19 cellular contexts compared by ENCODE assay signal in the genomic region with DNA sequence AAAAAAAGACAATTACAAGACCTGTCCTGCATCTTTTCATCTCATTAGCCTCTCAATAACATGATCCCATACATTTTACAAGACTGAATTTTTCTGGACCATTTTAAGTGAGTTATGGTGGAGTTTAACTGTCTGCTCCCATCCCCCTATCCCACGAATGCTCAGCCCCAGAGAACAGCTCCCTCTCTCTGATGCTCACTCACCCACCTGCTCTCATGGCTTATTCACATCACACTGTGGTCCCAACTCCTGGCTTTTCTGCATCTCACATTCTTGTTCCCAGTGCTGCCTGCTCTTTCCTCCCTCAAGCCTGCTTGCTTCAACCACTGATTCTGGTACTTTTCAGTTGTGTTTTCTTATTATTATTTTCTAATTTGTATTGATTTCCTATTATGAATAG. TPM values are rescaled to one million over a fixed set of nuclear protein-coding genes. Genes with fewer than 3 reads are reported as not detected.
DNase-seq lines count a peak whose midpoint lies in the region; ATAC-seq, FAIRE-seq and TF ChIP-seq lines count a peak whose summit lies in the region.
"Had no signal": no experiment of that assay in that cellular context is flagged by ENCODE, and none has a peak within 500 bp of the region (broad histone marks: within the 10 kb centered on the region; RNA-seq: fewer than 3 reads in every experiment).

No MANE protein-coding gene starts in this region.

- H3K36me3 ChIP-seq in K562 (ENCODE audit: control insufficient read depth, insufficient read depth, low read length) (no peaks in the 10 kb centered on the region), breast epithelium (no peaks in the 10 kb centered on the region)
- H3K36me3 ChIP-seq: upper lobe of right lung had no signal

- no peak for TF ChIP-seq EP300 in K562 (IDR thresholded peaks at IDR 0.05; ENCODE audit: low read length)

- no peak for ATAC-seq in stimulated activated naive CD8-positive, alpha-beta T cell treated with anti-CD3 and anti-CD28 coated beads, Interleukin-15, Interleukin-2, amounts not matched to agents 100 U/mL and 50 U/mL, for 24 hours
- ATAC-seq in K562 = no peak
- ATAC-seq: A549 had no signal

- peaks cover 17% of the 10 kb centered on the region for H3K27me3 Mint-ChIP-seq in T-helper 2 cell treated with Interferon-gamma antibody and Interleukin-4, amounts not matched to agents 5 μg/mL and 100 μg/mL, for 36 hours (ENCODE audit: low read depth)
- H3K27me3 Mint-ChIP-seq in stimulated activated naive CD8-positive, alpha-beta T cell treated with anti-CD3 and anti-CD28 coated beads, Interleukin-15, Interleukin-2, amounts not matched to agents 100 ng/mL and 50 ng/mL, for 24 hours = peaks cover 7% of the 10 kb centered on the region

- BruUV-seq in K562 (replicated peaks; lab: Mats Ljungman, UMichigan) = no TSS peak

- no peak overlapping the region for H2AFZ ChIP-seq in K562 (ENCODE audit: low read depth, low read length)

- H3K27ac ChIP-seq in K562 (ENCODE audit: extremely low read depth, low read depth, low read length) (no peak overlapping the region), breast epithelium (no peak overlapping the region)
- H3K27ac ChIP-seq: A549 had no signal

- H3K9me3 ChIP-seq in K562 (replicated peaks; ENCODE audit: control insufficient read depth, insufficient read depth, low read depth, low read length) = no peaks in the 10 kb centered on the region
- H3K9me3 ChIP-seq in breast epithelium = no peaks in the 10 kb centered on the region
- H3K9me3 ChIP-seq: A549, upper lobe of right lung had no signal

- TF ChIP-seq POLR2A in K562 (conservative IDR thresholded peaks at IDR 0.05) = no peak
- TF ChIP-seq POLR2A in breast epithelium (IDR thresholded peaks at IDR 0.05) = no peak

- H3K9me1 ChIP-seq in K562 (ENCODE audit: control insufficient read depth, insufficient read depth, low read length) = no peaks in the 10 kb centered on the region

- no peak for FAIRE-seq in K562 (lab: Jason Lieb, UNC)
- FAIRE-seq: A549, GM12892, kidney had no signal

- POLR2A ChIA-PET in K562 (lab: Yijun Ruan, JAX) = interaction anchor here (1.2 kb wide), 1 partner anchor 20 kb away, joined by 5 read pairs; no protein-coding TSS in a partner anchor

- H3K79me2 ChIP-seq in K562 (ENCODE audit: control insufficient read depth, insufficient read depth, low read length) = no peaks in the 10 kb centered on the region

- no peaks in the 10 kb centered on the region for H3K27me3 ChIP-seq in K562 (ENCODE audit: control insufficient read depth in 2 of 2, insufficient read depth in 2 of 2, low read length in 2 of 2)
- no peaks in the 10 kb centered on the region for H3K27me3 ChIP-seq in breast epithelium
- H3K27me3 ChIP-seq: upper lobe of right lung had no signal

- no peak for DNase-seq in T-helper 2 cell treated with Interferon-gamma antibody and Interleukin-4, amounts not matched to agents 5 μg/mL and 100 μg/mL, for 36 hours (ENCODE audit: low spot score)
- DNase-seq in T-helper 2 cell (no peak), K562 (ENCODE audit: extremely low read depth in 1 of 4, low spot score in 3 of 4) (no peak), breast epithelium (ENCODE audit: low spot score in 2 of 2) (no peak), DMS153 treated with DMSO at 0.1 percent for 48 hours (lab: John Stamatoyannopoulos, UW; ENCODE audit: unreplicated experiment) (no peak)
- no peak for DNase-seq in stimulated activated naive CD8-positive, alpha-beta T cell treated with anti-CD3 and anti-CD28 coated beads, Interleukin-15, Interleukin-2, amounts not matched to agents 100 U/mL and 50 U/mL, for 24 hours
- no peak for DNase-seq in activated effector memory CD4-positive, alpha-beta T cell treated with Interleukin-2 at 50 U/mL for 16 hours
- DNase-seq: activated B cell treated with CpG ODN at 0.5 μM for 24 hours; activated naive CD4-positive, alpha-beta T cell treated with anti-CD3 and anti-CD28 coated beads, Interleukin-2, amount 50 U/mL, for 16 hours; DMS 273 treated with DMSO at 0.1 percent for 48 hours; kidney; NCI-H524 treated with DMSO at 0.1 percent for 48 hours; SHP77; upper lobe of right lung had no signal

- in situ Hi-C loops in K562 (cut with MboI) = no loop called here

- no peak for TF ChIP-seq RAD21 in K562 (CRISPR knock-in tag; conservative IDR thresholded peaks at IDR 0.05 in 1 of 2, IDR thresholded peaks at IDR 0.05 in 1 of 2)

- no peak overlapping the region for H3K9ac ChIP-seq in K562 (ENCODE audit: insufficient read depth in 1 of 2, low read depth in 2 of 2, low read length in 2 of 2)

- WGBS in K562 (ENCODE audit: insufficient coverage, low coverage, missing lambda C conversion rate) = 0% methylated on average over 1 of the region's 1 CpG

- H3K4me3 Mint-ChIP-seq in T-helper 2 cell treated with Interferon-gamma antibody and Interleukin-4, amounts not matched to agents 5 μg/mL and 100 μg/mL, for 36 hours = peak overlapping the region; percentile 55
- H3K4me3 Mint-ChIP-seq in stimulated activated naive CD8-positive, alpha-beta T cell treated with anti-CD3 and anti-CD28 coated beads, Interleukin-15, Interleukin-2, amounts not matched to agents 100 ng/mL and 50 ng/mL, for 24 hours = peak overlapping the region; percentile 19
- H3K4me3 Mint-ChIP-seq: activated B cell treated with CpG ODN at 0.5 μM for 24 hours, nephron had no signal

- CTCF ChIA-PET in K562 (lab: Yijun Ruan, JAX; ENCODE audit: low intra/inter-chr PET ratio) = no interaction called here

- H3K27ac Mint-ChIP-seq in T-helper 2 cell treated with Interferon-gamma antibody and Interleukin-4, amounts not matched to agents 5 μg/mL and 100 μg/mL, for 36 hours = peak overlapping the region; percentile 60
- H3K27ac Mint-ChIP-seq in stimulated activated naive CD8-positive, alpha-beta T cell treated with anti-CD3 and anti-CD28 coated beads, Interleukin-15, Interleukin-2, amounts not matched to agents 100 ng/mL and 50 ng/mL, for 24 hours = peak overlapping the region; percentile 61
- H3K27ac Mint-ChIP-seq: activated B cell treated with CpG ODN at 0.5 μM for 24 hours, nephron had no signal

- peaks cover 11% of the 10 kb centered on the region for H3K9me3 Mint-ChIP-seq in T-helper 2 cell treated with Interferon-gamma antibody and Interleukin-4, amounts not matched to agents 5 μg/mL and 100 μg/mL, for 36 hours
- H3K9me3 Mint-ChIP-seq in stimulated activated naive CD8-positive, alpha-beta T cell treated with anti-CD3 and anti-CD28 coated beads, Interleukin-15, Interleukin-2, amounts not matched to agents 100 ng/mL and 50 ng/mL, for 24 hours = no peaks in the 10 kb centered on the region
- H3K9me3 Mint-ChIP-seq: nephron had no signal

- H3K4me2 ChIP-seq in K562 (ENCODE audit: insufficient read depth, low read length) = no peak overlapping the region
- H3K4me2 ChIP-seq: A549 had no signal

- H3K4me1 Mint-ChIP-seq in T-helper 2 cell treated with Interferon-gamma antibody and Interleukin-4, amounts not matched to agents 5 μg/mL and 100 μg/mL, for 36 hours (ENCODE audit: low read depth) = peaks cover 37% of the 10 kb centered on the region
- peaks cover 43% of the 10 kb centered on the region for H3K4me1 Mint-ChIP-seq in stimulated activated naive CD8-positive, alpha-beta T cell treated with anti-CD3 and anti-CD28 coated beads, Interleukin-15, Interleukin-2, amounts not matched to agents 100 ng/mL and 50 ng/mL, for 24 hours (ENCODE audit: low read depth)
- H3K4me1 Mint-ChIP-seq: activated B cell treated with CpG ODN at 0.5 μM for 24 hours had no signal

- H3K4me1 ChIP-seq in K562 (replicated peaks in 1 of 2; ENCODE audit: control insufficient read depth in 2 of 2, insufficient read depth in 2 of 2, low read length in 2 of 2) (peaks cover 5 to 22% of the 10 kb centered on the region in 2 experiments), breast epithelium (no peaks in the 10 kb centered on the region)

- no peaks in the 10 kb centered on the region for H4K20me1 ChIP-seq in K562 (replicated peaks; ENCODE audit: control insufficient read depth, insufficient read depth, low read length)

- intact Hi-C loops in K562 (cut with micrococcal nuclease) (no loop called here), breast epithelium (cut with DNase I; ENCODE audit: low total_unique reads) (no loop called here)

- peaks cover 8% of the 10 kb centered on the region for H3K36me3 Mint-ChIP-seq in T-helper 2 cell treated with Interferon-gamma antibody and Interleukin-4, amounts not matched to agents 5 μg/mL and 100 μg/mL, for 36 hours (ENCODE audit: low read depth)
- no peaks in the 10 kb centered on the region for H3K36me3 Mint-ChIP-seq in stimulated activated naive CD8-positive, alpha-beta T cell treated with anti-CD3 and anti-CD28 coated beads, Interleukin-15, Interleukin-2, amounts not matched to agents 100 ng/mL and 50 ng/mL, for 24 hours (ENCODE audit: low read depth)
- H3K36me3 Mint-ChIP-seq: brain had no signal

- H3K4me3 ChIP-seq in K562 = no peak overlapping the region
- H3K4me3 ChIP-seq in breast epithelium = no peak overlapping the region
- H3K4me3 ChIP-seq: A549, upper lobe of right lung had no signal

- TF ChIP-seq CTCF in K562 (IDR thresholded peaks at IDR 0.05 in 2 of 3, conservative IDR thresholded peaks at IDR 0.05 in 1 of 3; ENCODE audit: insufficient read depth in 2 of 3, low read depth in 1 of 3, low read length in 3 of 3) = no peak
- no peak for TF ChIP-seq CTCF in breast epithelium (IDR thresholded peaks at IDR 0.05)

RNA-seq across cellular contexts. Expression of gene CCSER2, which starts 20.4 kb away (rescaled TPM):
- 14.7 and 55.1 TPM in 2 replicates for total RNA-seq in K562 (2011; cell fraction: chromatin; rRNA removed; ENCODE audit: low replicate concordance)
- total RNA-seq in K562 (2011; cell fraction: nucleolus; rRNA removed) = 6.0 and 8.9 TPM in 2 replicates
- 11.3 and 12.2 TPM in 2 replicates for total RNA-seq in K562 (2011; cell fraction: nucleoplasm; rRNA removed)
- total RNA-seq in K562 (2014; rRNA removed) (5.6 and 6.7 TPM in 2 replicates), K562 (2014; rRNA removed; fragmentation: Illumina TruSeq; extraction: Trizol) (12.0 and 13.9 TPM in 2 replicates), K562 (2015; rRNA removed; fragmentation: Illumina TruSeq; extraction: Trizol) (11.6 and 13.1 TPM in 2 replicates), K562 (2021) (14.1 and 15.1 TPM in 2 replicates), breast epithelium (10 to 100 TPM; 49.8 to 61.2 (median 49.9) TPM)
- polyA plus RNA-seq in K562 (2011; rRNA removed) (14.8 and 16.7 TPM in 2 replicates), K562 (2014; fragmentation: Illumina TruSeq; extraction: Trizol) (7.0 and 9.7 TPM in 2 replicates), K562 (2014; fragmentation: Nextera tagmentation; extraction: Ambion mirVana) (1 to 10 TPM; 2.7 to 2.9 TPM), K562 (2014; rRNA removed) (3.1 and 4.0 TPM in 2 replicates)
- 3.2 and 6.6 TPM in 2 replicates for polyA plus RNA-seq in K562 (2011; cell fraction: cytosol; rRNA removed)
- polyA plus RNA-seq in K562 (2011; cell fraction: nucleus; rRNA removed) = 4.8 and 9.8 TPM in 2 replicates
- 5.9 and 7.7 TPM in 2 replicates for polyA plus RNA-seq in K562 (2012)
- polyA minus RNA-seq in K562 (2011; rRNA and poly(A)+ RNA removed) = 31.4 and 46.2 TPM in 2 replicates
- polyA minus RNA-seq in K562 (2011; cell fraction: cytosol; rRNA and poly(A)+ RNA removed) = 10.7 and 26.6 TPM in 2 replicates
- 18.3 and 50.9 TPM in 2 replicates for polyA minus RNA-seq in K562 (2011; cell fraction: nucleus; rRNA and poly(A)+ RNA removed)
